ENCODE assay signal across 11 cellular contexts in genomic region chr16:89478576-89479221, GRCh38. TPM values are rescaled to one million over a fixed set of nuclear protein-coding genes. Genes with fewer than 3 reads are reported as not detected.
DNase-seq lines count a peak whose midpoint lies in the region; ATAC-seq, FAIRE-seq and TF ChIP-seq lines count a peak whose summit lies in the region.
"Had no signal": no experiment of that assay in that cellular context is flagged by ENCODE, and none has a peak within 500 bp of the region (broad histone marks: within the 10 kb centered on the region; RNA-seq: fewer than 3 reads in every experiment).

No MANE protein-coding gene starts in this region.

- no peak for TF ChIP-seq POLR2A in HepG2 (IDR thresholded peaks at IDR 0.05; ENCODE audit: insufficient read depth in 1 of 2, low read depth in 2 of 2, low read length in 2 of 2)

- intact Hi-C loops in HepG2 (cut with micrococcal nuclease; ENCODE audit: unreplicated experiment), result loop anchor here (5.0 kb wide), 1 partner anchor 56 kb away; no protein-coding TSS in a partner anchor

- peak in 1 of 2 experiments; percentile 44; a peak in 1 of 4 replicates for TF ChIP-seq EP300 in HepG2 (IDR thresholded peaks at IDR 0.05; ENCODE audit: low read depth in 2 of 2, low read length in 2 of 2)
- no peak; the same call in 1 of the 2 replicates for TF ChIP-seq EP300 in HepG2 (CRISPR knock-in tag; IDR thresholded peaks at IDR 0.05; ENCODE audit: borderline replicate concordance)

- CTCF ChIA-PET in HepG2 (lab: Yijun Ruan, JAX; ENCODE audit: low intra/inter-chr PET ratio, low total read pairs), result no interaction called here

- ATAC-seq in HepG2, result peak; percentile 76
- no peak for ATAC-seq in GM18517 (IDR thresholded peaks at IDR 0.05; ENCODE audit: unreplicated experiment)

- peaks cover 92% of the 10 kb centered on the region for H4K20me1 ChIP-seq in HepG2 (ENCODE audit: insufficient read depth, low read length)

- 71% methylated on average over 14 of the region's 14 CpGs for WGBS in HepG2 (ENCODE audit: low lambda C conversion rate)

- peak overlapping the region; percentile 46 for H3K4me2 ChIP-seq in HepG2 (ENCODE audit: low read depth, low read length)

- peak overlapping the region; percentile 64 for H3K27ac ChIP-seq in HepG2 (ENCODE audit: extremely low read length, insufficient read depth, low read length)
- H3K27ac ChIP-seq: colonic mucosa, thoracic aorta had no signal

- in situ Hi-C loops in HepG2 (cut with HindIII; ENCODE audit: extremely low pct_ligation_motif_present, low pct_unique_long_range_greater_than_20kb), result no loop called here

- no TSS peak for BruUV-seq in HepG2 (replicated peaks; lab: Mats Ljungman, UMichigan)

- no peak for TF ChIP-seq CTCF in HepG2 (CRISPR knock-in tag; IDR thresholded peaks at IDR 0.05)

- peak; percentile 88 for FAIRE-seq in HepG2 (lab: Jason Lieb, UNC)

- H3K9me3 ChIP-seq in HepG2 (ENCODE audit: low read length), result no peaks in the 10 kb centered on the region
- H3K9me3 ChIP-seq: colonic mucosa, spleen, thoracic aorta had no signal

- H3K4me3 ChIP-seq in HepG2 (replicated peaks in 1 of 3; ENCODE audit: insufficient read depth in 1 of 3, low read depth in 2 of 3, low read length in 3 of 3), result no peak overlapping the region
- H3K4me3 ChIP-seq: colonic mucosa, spleen, thoracic aorta had no signal

- H3K9ac ChIP-seq in HepG2 (ENCODE audit: insufficient read depth, low read depth, low read length), result peak overlapping the region; percentile 17; the same call in 1 of the 2 replicates

- POLR2A ChIA-PET in HepG2 (lab: Yijun Ruan, JAX), result interaction anchor here (1.1 to 1.9 kb wide), 4 partner anchors 10 to 34 kb away, joined by 3 to 14 read pairs (median 5); partner anchors contain the start of gene SPG7

- DNase-seq in AG08396 (ENCODE audit: low spot score) (peak; percentile 62), HS-5 (ENCODE audit: low read depth) (peak; percentile 37), amniotic epithelial cell (ENCODE audit: low read depth) (peak; percentile 86), HepG2 (ENCODE audit: low spot score) (peak; percentile 84), NCI-H1694 treated with DMSO at 0.1 percent for 48 hours (lab: John Stamatoyannopoulos, UW) (no peak), NOMO-1 (lab: John Stamatoyannopoulos, UW; ENCODE audit: unreplicated experiment in 2 of 2) (no peak)
- no peak for DNase-seq in stimulated activated CD4-positive, alpha-beta T cell treated with anti-CD3 and anti-CD28 coated beads, Interleukin-12 subunit alpha, Interleukin-12 subunit beta, amount 100 ng/mL, for 4 hours
- DNase-seq: colonic mucosa, spleen had no signal

- H3K36me3 ChIP-seq in HepG2 (replicated peaks in 1 of 2; ENCODE audit: control insufficient read depth in 1 of 2, insufficient read depth in 2 of 2, low read length in 2 of 2), result peaks cover 8 to 39% of the 10 kb centered on the region in 2 experiments; a peak in 4 of 5 replicates
- H3K36me3 ChIP-seq: colonic mucosa, thoracic aorta had no signal

- H3K4me1 ChIP-seq in HepG2 (ENCODE audit: insufficient read depth, low read length), result peaks cover 91% of the 10 kb centered on the region

- H2AFZ ChIP-seq in HepG2 (ENCODE audit: low read length), result no peak overlapping the region

- peaks cover 91% of the 10 kb centered on the region for H3K79me2 ChIP-seq in HepG2 (ENCODE audit: insufficient read depth, low read length)

- no peaks in the 10 kb centered on the region for H3K27me3 ChIP-seq in HepG2 (ENCODE audit: control insufficient read depth in 1 of 2, insufficient read depth in 2 of 2, low read length in 2 of 2)
- H3K27me3 ChIP-seq: colonic mucosa, spleen had no signal

- TF ChIP-seq RAD21 in HepG2 (CRISPR knock-in tag; IDR thresholded peaks at IDR 0.05), result no peak

TF ChIP-seq in HepG2, 621 proteins besides CTCF, POLR2A, EP300 and RAD21 (continues in another document):
- TF ChIP-seq, protein P1, sequence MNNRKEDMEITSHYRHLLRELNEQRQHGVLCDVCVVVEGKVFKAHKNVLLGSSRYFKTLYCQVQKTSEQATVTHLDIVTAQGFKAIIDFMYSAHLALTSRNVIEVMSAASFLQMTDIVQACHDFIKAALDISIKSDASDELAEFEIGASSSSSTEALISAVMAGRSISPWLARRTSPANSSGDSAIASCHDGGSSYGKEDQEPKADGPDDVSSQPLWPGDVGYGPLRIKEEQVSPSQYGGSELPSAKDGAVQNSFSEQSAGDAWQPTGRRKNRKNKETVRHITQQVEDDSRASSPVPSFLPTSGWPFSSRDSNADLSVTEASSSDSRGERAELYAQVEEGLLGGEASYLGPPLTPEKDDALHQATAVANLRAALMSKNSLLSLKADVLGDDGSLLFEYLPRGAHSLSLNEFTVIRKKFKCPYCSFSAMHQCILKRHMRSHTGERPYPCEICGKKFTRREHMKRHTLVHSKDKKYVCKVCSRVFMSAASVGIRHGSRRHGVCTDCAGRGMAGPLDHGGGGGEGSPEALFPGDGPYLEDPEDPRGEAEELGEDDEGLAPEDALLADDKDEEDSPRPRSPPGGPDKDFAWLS (CRISPR knock-in tag; IDR thresholded peaks at IDR 0.05; ENCODE audit: borderline replicate concordance), result no peak
- TF ChIP-seq TBP (CRISPR knock-in tag; IDR thresholded peaks at IDR 0.05) (no peak), FOXK1 (CRISPR knock-in tag; IDR thresholded peaks at IDR 0.05; ENCODE audit: borderline replicate concordance, low read depth) (no peak), ELF4 (CRISPR knock-in tag; IDR thresholded peaks at IDR 0.05; ENCODE audit: borderline replicate concordance) (no peak), ZNF570 (CRISPR knock-in tag; IDR thresholded peaks at IDR 0.05; ENCODE audit: borderline replicate concordance) (no peak), CBX5 (CRISPR knock-in tag; IDR thresholded peaks at IDR 0.05; ENCODE audit: borderline replicate concordance) (no peak), KAT7 (CRISPR knock-in tag; IDR thresholded peaks at IDR 0.05; ENCODE audit: borderline replicate concordance) (no peak)
- TF ChIP-seq, protein P2, sequence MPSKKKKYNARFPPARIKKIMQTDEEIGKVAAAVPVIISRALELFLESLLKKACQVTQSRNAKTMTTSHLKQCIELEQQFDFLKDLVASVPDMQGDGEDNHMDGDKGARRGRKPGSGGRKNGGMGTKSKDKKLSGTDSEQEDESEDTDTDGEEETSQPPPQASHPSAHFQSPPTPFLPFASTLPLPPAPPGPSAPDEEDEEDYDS (CRISPR knock-in tag; IDR thresholded peaks at IDR 0.05), result no peak

RNA-seq across cellular contexts. Expression of gene ANKRD11, which starts 11.7 kb away (rescaled TPM):
- 21.4 and 24.4 TPM in 2 replicates for total RNA-seq in HepG2 (2016; rRNA removed; fragmentation: Illumina TruSeq; extraction: Trizol)
- 54.2 and 55.2 TPM in 2 replicates for total RNA-seq in HepG2 (2016; cell fraction: cytosol; rRNA removed; fragmentation: Illumina TruSeq; extraction: Trizol; ENCODE audit: low read depth)
- total RNA-seq in HepG2 (2016; cell fraction: insoluble cytoplasmic fraction; rRNA removed; fragmentation: Illumina TruSeq; extraction: Trizol), result 17.9 and 22.3 TPM in 2 replicates
- total RNA-seq in HepG2 (2016; cell fraction: membrane; rRNA removed; fragmentation: Illumina TruSeq; extraction: Trizol), result 22.4 and 27.0 TPM in 2 replicates
- total RNA-seq in HepG2 (2016; cell fraction: nucleus; rRNA removed; fragmentation: Illumina TruSeq; extraction: Trizol), result 48.5 and 63.5 TPM in 2 replicates
- 38.4 and 42.3 TPM in 2 replicates for polyA plus RNA-seq in HepG2 (2011; rRNA removed)
- 31.1 and 36.3 TPM in 2 replicates for polyA plus RNA-seq in HepG2 (2011; cell fraction: cytosol; rRNA removed)
- polyA plus RNA-seq in HepG2 (2011; cell fraction: nucleus; rRNA removed), result 155 and 191 TPM in 2 replicates
- 78.6 and 89.8 TPM in 2 replicates for polyA plus RNA-seq in HepG2 (2012)
- 10.6 and 13.9 TPM in 2 replicates for polyA plus RNA-seq in HepG2 (2016; cell fraction: cytosol; fragmentation: Illumina TruSeq; extraction: Trizol; ENCODE audit: low read depth)
- polyA plus RNA-seq in HepG2 (2016; cell fraction: insoluble cytoplasmic fraction; fragmentation: Illumina TruSeq; extraction: Trizol; ENCODE audit: low read depth), result 35.2 and 50.6 TPM in 2 replicates
- polyA plus RNA-seq in HepG2 (2016; cell fraction: membrane; fragmentation: Illumina TruSeq; extraction: Trizol; ENCODE audit: low read depth), result 29.5 and 30.6 TPM in 2 replicates
- 190 and 216 TPM in 2 replicates for polyA plus RNA-seq in HepG2 (2016; cell fraction: nucleus; fragmentation: Illumina TruSeq; extraction: Trizol; ENCODE audit: insufficient read depth, low read depth)
- 38.6 and 64.5 TPM in 2 replicates for polyA minus RNA-seq in HepG2 (2011; rRNA and poly(A)+ RNA removed; ENCODE audit: low replicate concordance)
- polyA minus RNA-seq in HepG2 (2011; cell fraction: cytosol; rRNA and poly(A)+ RNA removed), result 32.5 and 37.0 TPM in 2 replicates
- 104 and 109 TPM in 2 replicates for polyA minus RNA-seq in HepG2 (2011; cell fraction: nucleus; rRNA and poly(A)+ RNA removed)

RNA-seq across cellular contexts. Expression of gene SPG7, which starts 29.5 kb away (rescaled TPM):
- 63.9 and 136 TPM in 2 replicates for total RNA-seq in HepG2 (2016; rRNA removed; fragmentation: Illumina TruSeq; extraction: Trizol)
- total RNA-seq in HepG2 (2016; cell fraction: cytosol; rRNA removed; fragmentation: Illumina TruSeq; extraction: Trizol; ENCODE audit: low read depth), result 47.1 and 47.6 TPM in 2 replicates
- total RNA-seq in HepG2 (2016; cell fraction: insoluble cytoplasmic fraction; rRNA removed; fragmentation: Illumina TruSeq; extraction: Trizol), result 54.6 and 131 TPM in 2 replicates
- total RNA-seq in HepG2 (2016; cell fraction: membrane; rRNA removed; fragmentation: Illumina TruSeq; extraction: Trizol), result 46.3 and 47.0 TPM in 2 replicates
- 148 and 166 TPM in 2 replicates for total RNA-seq in HepG2 (2016; cell fraction: nucleus; rRNA removed; fragmentation: Illumina TruSeq; extraction: Trizol)
- 66.0 and 77.5 TPM in 2 replicates for polyA plus RNA-seq in HepG2 (2011; rRNA removed)
- polyA plus RNA-seq in HepG2 (2011; cell fraction: cytosol; rRNA removed), result 41.6 and 46.2 TPM in 2 replicates
- 327 and 378 TPM in 2 replicates for polyA plus RNA-seq in HepG2 (2011; cell fraction: nucleus; rRNA removed)
- 69.0 and 72.2 TPM in 2 replicates for polyA plus RNA-seq in HepG2 (2012)
- polyA plus RNA-seq in HepG2 (2016; cell fraction: cytosol; fragmentation: Illumina TruSeq; extraction: Trizol; ENCODE audit: low read depth), result 8.2 and 9.5 TPM in 2 replicates
- polyA plus RNA-seq in HepG2 (2016; cell fraction: insoluble cytoplasmic fraction; fragmentation: Illumina TruSeq; extraction: Trizol; ENCODE audit: low read depth), result 43.3 and 56.0 TPM in 2 replicates
- 16.9 and 17.6 TPM in 2 replicates for polyA plus RNA-seq in HepG2 (2016; cell fraction: membrane; fragmentation: Illumina TruSeq; extraction: Trizol; ENCODE audit: low read depth)
- polyA plus RNA-seq in HepG2 (2016; cell fraction: nucleus; fragmentation: Illumina TruSeq; extraction: Trizol; ENCODE audit: insufficient read depth, low read depth), result 304 and 336 TPM in 2 replicates
- 76.1 and 106 TPM in 2 replicates for polyA minus RNA-seq in HepG2 (2011; rRNA and poly(A)+ RNA removed; ENCODE audit: low replicate concordance)
- 59.0 and 61.6 TPM in 2 replicates for polyA minus RNA-seq in HepG2 (2011; cell fraction: cytosol; rRNA and poly(A)+ RNA removed)
- polyA minus RNA-seq in HepG2 (2011; cell fraction: nucleus; rRNA and poly(A)+ RNA removed), result 140 and 143 TPM in 2 replicates

Comparison
In these comparisons a context has a peak if more than half of its experiments do, and no peak if none do; other contexts are left out.
1. DNase-seq: peak in AG08396 (single experiment), HS-5 (single experiment), amniotic epithelial cell (single experiment) and HepG2 (single experiment); none in NCI-H1694 treated with DMSO at 0.1 percent for 48 hours (single experiment), NOMO-1 (0 of 2) and stimulated activated CD4-positive, alpha-beta T cell treated with anti-CD3 and anti-CD28 coated beads, Interleukin-12 subunit alpha, Interleukin-12 subunit beta, amount 100 ng/mL, for 4 hours (single experiment).